Comparison of ENCODE assay signal across 1 cellular context in genomic region chr5:95857185-95857945, GRCh38.
TF ChIP-seq lines count a peak whose summit lies in the region.

No MANE protein-coding gene starts in this region.

TF ChIP-seq in endothelial cell of umbilical vein, 7 proteins besides CTCF, POLR2A, EP300 and RAD21 (continued from another document):
- TF ChIP-seq MYC (IDR thresholded peaks at IDR 0.05; ENCODE audit: low read depth, low read length): no peak
TF ChIP-seq in endothelial cell of umbilical vein: peak in this region for 4.
